In genomic region chr2:238908960-238909951, GRCh38 we compare ENCODE assay signal across 2 cellular contexts.
TF ChIP-seq lines count a peak whose summit lies in the region.

No MANE protein-coding gene starts in this region.

TF ChIP-seq in IMR-90, 13 proteins besides CTCF, POLR2A, EP300 and RAD21 (continued from another document):
- TF ChIP-seq USF2 (IDR thresholded peaks at IDR 0.05; ENCODE audit: low read depth, low read length): no peak
- TF ChIP-seq RFX5 (IDR thresholded peaks at IDR 0.05; ENCODE audit: low read depth, low read length): no peak
- no peak for TF ChIP-seq FOS (IDR thresholded peaks at IDR 0.05; ENCODE audit: low read depth, low read length)
- TF ChIP-seq MAZ (IDR thresholded peaks at IDR 0.05; ENCODE audit: borderline replicate concordance, low read depth, low read length): no peak
- no peak for TF ChIP-seq SMC3 (IDR thresholded peaks at IDR 0.05; ENCODE audit: low read depth, low read length)
- no peak for TF ChIP-seq RCOR1 (IDR thresholded peaks at IDR 0.05; ENCODE audit: insufficient replicate concordance, low read length)
- TF ChIP-seq BHLHE40 (IDR thresholded peaks at IDR 0.05; ENCODE audit: low read depth, low read length): no peak
- TF ChIP-seq MAFK (IDR thresholded peaks at IDR 0.05; ENCODE audit: low read depth, low read length): no peak
- no peak for TF ChIP-seq MXI1 (IDR thresholded peaks at IDR 0.05; ENCODE audit: borderline replicate concordance, low read depth, low read length)
- no peak for TF ChIP-seq NFE2L2 (IDR thresholded peaks at IDR 0.05; ENCODE audit: low read depth, low read length)
- no peak for TF ChIP-seq ELK1 (IDR thresholded peaks at IDR 0.05; ENCODE audit: borderline replicate concordance, low read depth, low read length)

TF ChIP-seq in SK-N-SH treated with all-trans-retinoic acid at 6 μM for 48 hours, 23 proteins besides CTCF, POLR2A, EP300 and RAD21:
- TF ChIP-seq TSHZ2 (CRISPR knock-in tag; IDR thresholded peaks at IDR 0.05) (no peak), ESRRG (CRISPR knock-in tag; IDR thresholded peaks at IDR 0.05) (no peak), ZNF565 (CRISPR knock-in tag; conservative IDR thresholded peaks at IDR 0.05; ENCODE audit: low read depth) (no peak), PPARA (CRISPR knock-in tag; IDR thresholded peaks at IDR 0.05; ENCODE audit: borderline replicate concordance) (no peak), OSR1 (CRISPR knock-in tag; IDR thresholded peaks at IDR 0.05) (no peak), CSDC2 (CRISPR knock-in tag; IDR thresholded peaks at IDR 0.05) (no peak), GLIS3 (CRISPR knock-in tag; IDR thresholded peaks at IDR 0.05) (no peak)
- TF ChIP-seq, protein P1, sequence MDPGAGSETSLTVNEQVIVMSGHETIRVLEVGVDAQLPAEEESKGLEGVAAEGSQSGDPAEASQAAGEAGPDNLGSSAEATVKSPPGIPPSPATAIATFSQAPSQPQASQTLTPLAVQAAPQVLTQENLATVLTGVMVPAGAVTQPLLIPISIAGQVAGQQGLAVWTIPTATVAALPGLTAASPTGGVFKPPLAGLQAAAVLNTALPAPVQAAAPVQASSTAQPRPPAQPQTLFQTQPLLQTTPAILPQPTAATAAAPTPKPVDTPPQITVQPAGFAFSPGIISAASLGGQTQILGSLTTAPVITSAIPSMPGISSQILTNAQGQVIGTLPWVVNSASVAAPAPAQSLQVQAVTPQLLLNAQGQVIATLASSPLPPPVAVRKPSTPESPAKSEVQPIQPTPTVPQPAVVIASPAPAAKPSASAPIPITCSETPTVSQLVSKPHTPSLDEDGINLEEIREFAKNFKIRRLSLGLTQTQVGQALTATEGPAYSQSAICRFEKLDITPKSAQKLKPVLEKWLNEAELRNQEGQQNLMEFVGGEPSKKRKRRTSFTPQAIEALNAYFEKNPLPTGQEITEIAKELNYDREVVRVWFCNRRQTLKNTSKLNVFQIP (CRISPR knock-in tag; IDR thresholded peaks at IDR 0.05; ENCODE audit: borderline replicate concordance, low read depth): no peak
